Comparison of ENCODE assay signal across 1 cellular context in the genomic region with DNA sequence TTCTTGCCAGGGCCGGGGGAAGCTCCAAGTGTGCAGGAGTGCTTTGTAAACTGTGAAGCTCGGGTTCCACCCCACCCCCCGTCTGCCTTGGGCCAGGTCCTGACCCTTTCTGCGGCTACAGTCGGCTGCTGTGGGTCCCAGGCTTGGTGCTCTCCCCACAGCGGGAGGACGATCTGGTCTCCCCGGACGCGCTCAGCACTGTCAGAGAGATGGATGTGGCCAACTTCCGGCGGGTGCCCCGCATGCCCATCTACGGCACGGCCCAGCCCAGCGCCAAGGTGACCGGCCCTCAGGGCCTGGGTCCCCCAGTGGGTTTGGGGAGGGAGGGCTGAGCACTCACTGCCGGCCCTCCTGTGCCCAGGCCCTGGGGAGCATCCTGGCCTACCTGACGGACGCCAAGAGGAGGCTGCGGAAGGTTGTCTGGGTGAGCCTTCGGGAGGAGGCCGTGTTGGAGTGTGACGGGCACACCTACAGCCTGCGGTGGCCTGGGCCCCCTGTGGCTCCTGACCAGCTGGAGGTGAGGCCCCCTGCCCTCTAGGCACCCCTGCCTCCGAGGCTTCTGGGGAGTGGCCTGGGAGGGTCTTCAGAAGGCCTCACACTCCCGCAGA.
A peak's percentile ranks its signal among the peaks of the same experiment; 100 is the strongest.
TF ChIP-seq lines count a peak whose summit lies in the region.

No MANE protein-coding gene starts in this region.

TF ChIP-seq in K562, 482 proteins besides CTCF, POLR2A, EP300 and RAD21:
- TF ChIP-seq FOXJ3 (CRISPR knock-in tag; IDR thresholded peaks at IDR 0.05) (no peak), TCF3 (CRISPR knock-in tag; IDR thresholded peaks at IDR 0.05) (no peak)
- TF ChIP-seq, protein P1, sequence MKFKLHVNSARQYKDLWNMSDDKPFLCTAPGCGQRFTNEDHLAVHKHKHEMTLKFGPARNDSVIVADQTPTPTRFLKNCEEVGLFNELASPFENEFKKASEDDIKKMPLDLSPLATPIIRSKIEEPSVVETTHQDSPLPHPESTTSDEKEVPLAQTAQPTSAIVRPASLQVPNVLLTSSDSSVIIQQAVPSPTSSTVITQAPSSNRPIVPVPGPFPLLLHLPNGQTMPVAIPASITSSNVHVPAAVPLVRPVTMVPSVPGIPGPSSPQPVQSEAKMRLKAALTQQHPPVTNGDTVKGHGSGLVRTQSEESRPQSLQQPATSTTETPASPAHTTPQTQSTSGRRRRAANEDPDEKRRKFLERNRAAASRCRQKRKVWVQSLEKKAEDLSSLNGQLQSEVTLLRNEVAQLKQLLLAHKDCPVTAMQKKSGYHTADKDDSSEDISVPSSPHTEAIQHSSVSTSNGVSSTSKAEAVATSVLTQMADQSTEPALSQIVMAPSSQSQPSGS (CRISPR knock-in tag; IDR thresholded peaks at IDR 0.05) = 0 out of 2 replicates have a peak, but pooled peaks have one; percentile 24
